ENCODE assay signal across 1 cellular context in genomic region chr2:131105156-131105949, GRCh38.
TF ChIP-seq lines count a peak whose summit lies in the region.

Gene PLEKHB2 (plus strand): TSS chr2:131105336. CDS start chr2:131120942, 15,606 bp downstream.

TF ChIP-seq in H1, 55 proteins besides CTCF, POLR2A, EP300 and RAD21 (continued from another document):
- TF ChIP-seq GTF2F1 (IDR thresholded peaks at IDR 0.05; ENCODE audit: borderline replicate concordance, low read depth, low read length), result no peak
- peak; percentile 85 for TF ChIP-seq CREB1 (IDR thresholded peaks at IDR 0.05)
- peak; percentile 85 for TF ChIP-seq PHF8 (conservative IDR thresholded peaks at IDR 0.05; ENCODE audit: low read depth, low read length)
- TF ChIP-seq POLR2AphosphoS5 (IDR thresholded peaks at IDR 0.05; ENCODE audit: low read depth, low read length), result peak; percentile 90
- no peak for TF ChIP-seq JUND (IDR thresholded peaks at IDR 0.05; ENCODE audit: low read length)
- no peak for TF ChIP-seq SP4 (IDR thresholded peaks at IDR 0.05; ENCODE audit: low read length)
- peak; percentile 91 for TF ChIP-seq KDM4A (IDR thresholded peaks at IDR 0.05; ENCODE audit: low read depth, low read length, severe bottlenecking)
- TF ChIP-seq TAF1 (IDR thresholded peaks at IDR 0.05; ENCODE audit: low read depth, low read length), result peak; percentile 80; the same call in 1 of the 2 replicates
- no peak for TF ChIP-seq SP2 (IDR thresholded peaks at IDR 0.05; ENCODE audit: low read length)
